In genomic region chr1:16206547-16207317, GRCh38 we compare ENCODE assay signal across 1 cellular context.
TF ChIP-seq lines count a peak whose summit lies in the region.

No MANE protein-coding gene starts in this region.

TF ChIP-seq in HepG2, 621 proteins besides CTCF, POLR2A, EP300 and RAD21 (continued from another document and continues in another):
- TF ChIP-seq ELK4 (CRISPR knock-in tag; IDR thresholded peaks at IDR 0.05; ENCODE audit: borderline replicate concordance) (no peak), ZNF552 (CRISPR knock-in tag; IDR thresholded peaks at IDR 0.05; ENCODE audit: borderline replicate concordance) (0 out of 2 replicates have a peak, but pooled peaks have one; percentile 41), MLXIP (CRISPR knock-in tag; IDR thresholded peaks at IDR 0.05; ENCODE audit: borderline replicate concordance) (no peak), ZBTB46 (CRISPR knock-in tag; IDR thresholded peaks at IDR 0.05; ENCODE audit: borderline replicate concordance) (no peak), TARDBP (CRISPR knock-in tag; IDR thresholded peaks at IDR 0.05) (0 out of 2 replicates have a peak, but pooled peaks have one; percentile 41), ZNF10 (CRISPR knock-in tag; IDR thresholded peaks at IDR 0.05; ENCODE audit: borderline replicate concordance, low read depth) (no peak), ELF3 (CRISPR knock-in tag; IDR thresholded peaks at IDR 0.05) (no peak), ZNF775 (CRISPR knock-in tag; IDR thresholded peaks at IDR 0.05; ENCODE audit: borderline replicate concordance) (no peak), RAD51 (IDR thresholded peaks at IDR 0.05; ENCODE audit: borderline replicate concordance) (no peak), ZFP41 (CRISPR knock-in tag; IDR thresholded peaks at IDR 0.05; ENCODE audit: borderline replicate concordance) (0 out of 2 replicates have a peak, but pooled peaks have one; percentile 26), ZNF788 (CRISPR knock-in tag; IDR thresholded peaks at IDR 0.05; ENCODE audit: borderline replicate concordance) (no peak), SNAPC2 (CRISPR knock-in tag; IDR thresholded peaks at IDR 0.05) (no peak), SRF (IDR thresholded peaks at IDR 0.05; ENCODE audit: low read depth, low read length) (no peak), ZNF619 (CRISPR knock-in tag; IDR thresholded peaks at IDR 0.05) (peak; percentile 77; the same call in 1 of the 2 replicates), ZNF781 (CRISPR knock-in tag; IDR thresholded peaks at IDR 0.05; ENCODE audit: borderline replicate concordance, not compliant biosample characterization) (no peak), ZMYM4 (CRISPR knock-in tag; IDR thresholded peaks at IDR 0.05) (no peak; the same call in 1 of the 2 replicates), KDM6A (CRISPR knock-in tag; IDR thresholded peaks at IDR 0.05; ENCODE audit: low read depth) (no peak), ZNF691 (CRISPR knock-in tag; IDR thresholded peaks at IDR 0.05; ENCODE audit: borderline replicate concordance, low read depth) (no peak), ZNF609 (CRISPR knock-in tag; IDR thresholded peaks at IDR 0.05; ENCODE audit: borderline replicate concordance) (no peak), TP53 (CRISPR knock-in tag; conservative IDR thresholded peaks at IDR 0.05) (no peak), SNAI1 (CRISPR knock-in tag; IDR thresholded peaks at IDR 0.05; ENCODE audit: borderline replicate concordance) (no peak), HOXA9 (CRISPR knock-in tag; IDR thresholded peaks at IDR 0.05; ENCODE audit: borderline replicate concordance) (0 out of 2 replicates have a peak, but pooled peaks have one; percentile 31), HINFP (CRISPR knock-in tag; IDR thresholded peaks at IDR 0.05; ENCODE audit: low read depth) (no peak), ZFP36L2 (CRISPR knock-in tag; IDR thresholded peaks at IDR 0.05) (no peak), SUZ12 (IDR thresholded peaks at IDR 0.05; ENCODE audit: low read depth, low read length) (no peak), STAT6 (CRISPR knock-in tag; IDR thresholded peaks at IDR 0.05; ENCODE audit: borderline replicate concordance) (no peak), SRY (CRISPR knock-in tag; IDR thresholded peaks at IDR 0.05) (0 out of 2 replicates have a peak, but pooled peaks have one; percentile 64), MTA3 (CRISPR knock-in tag; IDR thresholded peaks at IDR 0.05) (no peak), ZKSCAN5 (CRISPR knock-in tag; IDR thresholded peaks at IDR 0.05) (no peak), XRCC5 (optimal IDR thresholded peaks at IDR 0.05; ENCODE audit: low read length) (no peak), ZNF232 (CRISPR knock-in tag; IDR thresholded peaks at IDR 0.05; ENCODE audit: borderline replicate concordance) (no peak), ZNF563 (CRISPR knock-in tag; IDR thresholded peaks at IDR 0.05) (peak; percentile 84), ZNF773 (CRISPR knock-in tag; IDR thresholded peaks at IDR 0.05; ENCODE audit: borderline replicate concordance) (no peak), ZNF121 (CRISPR knock-in tag; IDR thresholded peaks at IDR 0.05) (peak; percentile 84; the same call in 1 of the 2 replicates), ZNF484 (CRISPR knock-in tag; IDR thresholded peaks at IDR 0.05; ENCODE audit: borderline replicate concordance, low read depth) (no peak), PRDM10 (CRISPR knock-in tag; IDR thresholded peaks at IDR 0.05; ENCODE audit: low read depth) (no peak), ATAD3A (CRISPR knock-in tag; IDR thresholded peaks at IDR 0.05) (no peak), ZSCAN30 (CRISPR knock-in tag; IDR thresholded peaks at IDR 0.05) (no peak), ZSCAN9 (CRISPR knock-in tag; IDR thresholded peaks at IDR 0.05; ENCODE audit: borderline replicate concordance) (no peak), SRSF4 (IDR thresholded peaks at IDR 0.05; ENCODE audit: low read depth, low read length, poor library complexity, severe bottlenecking) (no peak)
